In genomic region chr11:72040497-72041363, GRCh38 we compare ENCODE assay signal across 9 cellular contexts. TPM values are rescaled to one million over a fixed set of nuclear protein-coding genes. Genes with fewer than 3 reads are reported as not detected.
DNase-seq lines count a peak whose midpoint lies in the region; ATAC-seq lines count a peak whose summit lies in the region.
"Had no signal": no experiment of that assay in that cellular context is flagged by ENCODE, and none has a peak within 500 bp of the region (broad histone marks: within the 10 kb centered on the region; RNA-seq: fewer than 3 reads in every experiment).

No MANE protein-coding gene starts in this region.

- peak overlapping the region; percentile 74 for H3K27ac ChIP-seq in KOPT-K1 (ENCODE audit: low read depth, low read length, poor library complexity, severe bottlenecking)
- peak overlapping the region; percentile 80 for H3K27ac ChIP-seq in SJSA1
- H3K27ac ChIP-seq in subcutaneous abdominal adipose tissue (ENCODE audit: low read depth, low read length), result peak overlapping the region; percentile 99

- H3K4me1 ChIP-seq in SJSA1 (replicated peaks) (peaks cover 23% of the 10 kb centered on the region), subcutaneous abdominal adipose tissue (ENCODE audit: control insufficient read depth in 5 of 5, insufficient read depth in 5 of 5, low read length in 5 of 5) (peaks cover 27 to 87% (median 74%) of the 10 kb centered on the region in 5 donors)

- H3K4me3 ChIP-seq in SJSA1 (peak overlapping the region; percentile 40), subcutaneous abdominal adipose tissue (ENCODE audit: low read depth in 1 of 5, low read length in 5 of 5) (peak overlapping the region; percentile 74 to 92 (median 87))

- peaks cover 0 to 5% of the 10 kb centered on the region in 2 donors for H3K36me3 Mint-ChIP-seq in activated naive CD4-positive, alpha-beta T cell treated with anti-CD3 and anti-CD28 coated beads, Interleukin-2, amount 50 U/mL, for 72 hours

- DNase-seq in DMS79 (lab: John Stamatoyannopoulos, UW) (peak; percentile 96), SJSA1 (ENCODE audit: low read depth in 1 of 2, low spot score in 2 of 2) (peak; percentile 80 to 91), glomerular endothelial cell (ENCODE audit: extremely low read depth, low read depth, low spot score) (peak; percentile 90), non-pigmented ciliary epithelial cell (ENCODE audit: low read depth) (peak; percentile 59)
- peak; percentile 64 to 66 for DNase-seq in activated naive CD4-positive, alpha-beta T cell treated with anti-CD3 and anti-CD28 coated beads, Interleukin-2, amount 50 U/mL, for 72 hours (ENCODE audit: low spot score in 2 of 2)

- H3K9ac ChIP-seq in subcutaneous abdominal adipose tissue (ENCODE audit: low read length in 5 of 5), result peak overlapping the region; percentile 82 to 91 (median 85)

- H3K36me3 ChIP-seq in KOPT-K1 (ENCODE audit: insufficient read depth, low read length), result peaks cover 15% of the 10 kb centered on the region
- 0 out of 2 replicates have a peak, but pooled peaks cover 1% of the 10 kb centered on the region for H3K36me3 ChIP-seq in SJSA1
- H3K36me3 ChIP-seq in subcutaneous abdominal adipose tissue (ENCODE audit: control insufficient read depth in 5 of 5, insufficient read depth in 5 of 5, low read length in 5 of 5), result peaks cover 0 to 3% (median under 1%) of the 10 kb centered on the region in 5 donors

- ATAC-seq in activated naive CD4-positive, alpha-beta T cell treated with anti-CD3 and anti-CD28 coated beads, Interleukin-2, amount 50 U/mL, for 72 hours, result peak; percentile 67 to 79
- no peak for ATAC-seq in GM19328 (IDR thresholded peaks at IDR 0.05; ENCODE audit: unreplicated experiment)

- H3K9me3 Mint-ChIP-seq in activated naive CD4-positive, alpha-beta T cell treated with anti-CD3 and anti-CD28 coated beads, Interleukin-2, amount 50 U/mL, for 72 hours, result no peaks in the 10 kb centered on the region
- H3K9me3 Mint-ChIP-seq: nephron had no signal

- no peak overlapping the region for H3K27ac Mint-ChIP-seq in activated naive CD4-positive, alpha-beta T cell treated with anti-CD3 and anti-CD28 coated beads, Interleukin-2, amount 50 U/mL, for 72 hours
- H3K27ac Mint-ChIP-seq: nephron had no signal

- H3K9me3 ChIP-seq in KOPT-K1 (ENCODE audit: insufficient read depth, low read length, poor library complexity, severe bottlenecking), result no peaks in the 10 kb centered on the region
- no peaks in the 10 kb centered on the region for H3K9me3 ChIP-seq in SJSA1 (replicated peaks)
- H3K9me3 ChIP-seq in subcutaneous abdominal adipose tissue (ENCODE audit: control insufficient read depth in 5 of 5, low read length in 5 of 5), result no peaks in the 10 kb centered on the region

- H3K27me3 ChIP-seq in SJSA1 (replicated peaks) (no peaks in the 10 kb centered on the region), subcutaneous abdominal adipose tissue (ENCODE audit: control insufficient read depth in 5 of 5, insufficient read depth in 4 of 5, low read length in 5 of 5) (no peaks in the 10 kb centered on the region)

RNA-seq across cellular contexts. Expression of gene NUMA1, which starts 39.6 kb away (rescaled TPM):
- total RNA-seq in SJSA1 (2014; rRNA removed; shearing (Covaris generic)), result 38.4 and 46.4 TPM in 2 replicates
- total RNA-seq in activated naive CD4-positive, alpha-beta T cell treated with anti-CD3 and anti-CD28 coated beads, Interleukin-2, amount 50 U/mL, for 72 hours, result 100 to 1,000 TPM; 206 to 209 TPM
- total RNA-seq in glomerular endothelial cell, result 120 and 200 TPM in 2 replicates

RNA-seq across cellular contexts. Expression of gene LRRC51, which starts 39.9 kb away (rescaled TPM):
- 4.1 TPM in 1 of 2 replicates, not detected in the other for total RNA-seq in SJSA1 (2014; rRNA removed; shearing (Covaris generic))
- total RNA-seq in activated naive CD4-positive, alpha-beta T cell treated with anti-CD3 and anti-CD28 coated beads, Interleukin-2, amount 50 U/mL, for 72 hours, result 1 to 10 TPM; 4.1 to 8.3 TPM
- 3.4 and 7.8 TPM in 2 replicates for total RNA-seq in glomerular endothelial cell

RNA-seq across cellular contexts. Expression of gene IL18BP, which starts 42.0 kb away (rescaled TPM):
- total RNA-seq in SJSA1 (2014; rRNA removed; shearing (Covaris generic)), result 0.06 and 3.3 TPM in 2 replicates
- total RNA-seq in activated naive CD4-positive, alpha-beta T cell treated with anti-CD3 and anti-CD28 coated beads, Interleukin-2, amount 50 U/mL, for 72 hours, result 10 to 100 TPM; 12.5 to 13.8 TPM
- 3.7 and 14.8 TPM in 2 replicates for total RNA-seq in glomerular endothelial cell
